8 cellular contexts compared by ENCODE assay signal in the genomic region with DNA sequence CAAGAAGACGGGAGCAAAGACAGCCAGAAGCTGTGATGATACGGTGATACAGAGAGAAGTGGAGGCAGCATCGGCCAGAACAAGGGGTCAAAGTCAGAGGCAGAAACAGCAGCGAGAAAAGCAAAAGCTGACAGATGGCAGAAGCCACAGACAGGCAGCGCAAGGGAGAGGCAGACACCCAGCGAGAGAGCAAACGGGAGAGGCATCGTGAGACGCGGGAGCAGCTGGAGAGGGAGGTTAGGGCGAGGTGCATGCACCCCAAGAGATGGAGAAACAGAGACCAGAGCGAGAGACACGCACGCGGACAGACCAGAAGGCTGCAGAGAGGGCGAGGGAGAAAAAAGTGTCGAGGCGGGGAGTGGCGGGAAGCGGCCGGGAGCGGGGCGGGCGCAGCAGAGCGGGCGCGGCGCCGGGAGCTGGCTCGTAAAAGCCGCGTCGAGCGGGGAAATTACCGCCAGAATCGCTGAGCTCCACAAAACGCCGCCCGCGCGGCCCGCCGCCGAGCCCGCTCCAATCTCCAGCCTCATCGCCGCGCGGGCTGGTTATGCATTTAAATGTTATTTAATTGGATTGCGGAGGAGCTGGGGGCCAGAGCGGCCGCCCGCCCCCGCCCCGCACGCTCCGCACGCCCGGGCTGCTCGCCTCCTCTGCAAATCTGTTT. TPM values are rescaled to one million over a fixed set of nuclear protein-coding genes. Genes with fewer than 3 reads are reported as not detected.
DNase-seq lines count a peak whose midpoint lies in the region; ATAC-seq and TF ChIP-seq lines count a peak whose summit lies in the region.

No MANE protein-coding gene starts in this region.

- no peak overlapping the region for H3K27ac Mint-ChIP-seq in glutamatergic neuron (ENCODE audit: unreplicated experiment)

- no peaks in the 10 kb centered on the region for H3K4me1 Mint-ChIP-seq in activated T-cell treated with anti-CD3 and anti-CD28 coated beads, Interleukin-2, amount 50 U/mL, for 4 hours (ENCODE audit: low read depth)
- peaks cover 8% of the 10 kb centered on the region for H3K4me1 Mint-ChIP-seq in glutamatergic neuron (ENCODE audit: low read depth, unreplicated experiment)

- no peak overlapping the region for H3K9ac ChIP-seq in trophoblast cell (ENCODE audit: low read length)

- no peak overlapping the region for H3K4ac ChIP-seq in trophoblast cell (ENCODE audit: low read depth, low read length)

- no peak for TF ChIP-seq CTCF in GM10266 (IDR thresholded peaks at IDR 0.05; ENCODE audit: control insufficient read depth, insufficient read depth, low read depth, missing control alignments)
- TF ChIP-seq CTCF in glutamatergic neuron (IDR thresholded peaks at IDR 0.05; ENCODE audit: partially characterized antibody, unreplicated experiment) = no peak

- peaks cover 2% of the 10 kb centered on the region for H3K9me3 ChIP-seq in trophoblast cell (ENCODE audit: insufficient read depth, low read depth, low read length)

- H2BK5ac ChIP-seq in trophoblast cell (ENCODE audit: low read depth, low read length, poor library complexity) = no peak overlapping the region

- no peak overlapping the region for H4K12ac ChIP-seq in trophoblast cell (ENCODE audit: low read depth, low read length)

- no peak overlapping the region for H3K23ac ChIP-seq in trophoblast cell (ENCODE audit: low read length)

- peaks cover 3% of the 10 kb centered on the region for H3K36me3 Mint-ChIP-seq in activated T-cell treated with anti-CD3 and anti-CD28 coated beads, Interleukin-2, amount 50 U/mL, for 4 hours (ENCODE audit: insufficient read depth)
- H3K36me3 Mint-ChIP-seq in glutamatergic neuron (ENCODE audit: unreplicated experiment) = no peaks in the 10 kb centered on the region

- peak; percentile 83 to 92 for ATAC-seq in activated T-cell treated with anti-CD3 and anti-CD28 coated beads, Interleukin-2, amount 50 U/mL, for 4 hours
- ATAC-seq in HG02588 (IDR thresholded peaks at IDR 0.05; ENCODE audit: unreplicated experiment) = no peak
- no peak for ATAC-seq in HG02678 (IDR thresholded peaks at IDR 0.05; ENCODE audit: unreplicated experiment)
- ATAC-seq in HG02798 (IDR thresholded peaks at IDR 0.05; ENCODE audit: poor library complexity, unreplicated experiment) = no peak

- H3K79me2 ChIP-seq in trophoblast cell (ENCODE audit: control insufficient read depth, insufficient read depth, low read length, poor library complexity) = no peaks in the 10 kb centered on the region

- no peak overlapping the region for H3K18ac ChIP-seq in trophoblast cell (ENCODE audit: low read length)

- no peak overlapping the region for H2BK120ac ChIP-seq in trophoblast cell (ENCODE audit: insufficient read depth, low read length, poor library complexity)

- DNase-seq in GM10266 (ENCODE audit: extremely low spot score) (peak; percentile 51), NCI-H2107 treated with DMSO at 0.1 percent for 48 hours (lab: John Stamatoyannopoulos, UW; ENCODE audit: unreplicated experiment) (peak; percentile 8), glutamatergic neuron (peak; percentile 69), trophoblast cell (peak; percentile 25 to 61)
- DNase-seq in activated T-cell treated with anti-CD3 and anti-CD28 coated beads, Interleukin-2, amount 50 U/mL, for 4 hours = peak; percentile 12

- no peak overlapping the region for H4K8ac ChIP-seq in trophoblast cell (ENCODE audit: low read depth, low read length)

- no peak overlapping the region for H3K14ac ChIP-seq in trophoblast cell (ENCODE audit: low read length)

- H2BK12ac ChIP-seq in trophoblast cell (ENCODE audit: low read length) = no peak overlapping the region

- no peak overlapping the region for H4K91ac ChIP-seq in trophoblast cell (ENCODE audit: low read depth, low read length)

- no peak overlapping the region for H3K4me3 Mint-ChIP-seq in activated T-cell treated with anti-CD3 and anti-CD28 coated beads, Interleukin-2, amount 50 U/mL, for 4 hours
- H3K4me3 Mint-ChIP-seq in glutamatergic neuron (ENCODE audit: unreplicated experiment) = no peak overlapping the region

- H3K9me3 Mint-ChIP-seq in activated T-cell treated with anti-CD3 and anti-CD28 coated beads, Interleukin-2, amount 50 U/mL, for 4 hours = no peaks in the 10 kb centered on the region
- H3K9me3 Mint-ChIP-seq in glutamatergic neuron (ENCODE audit: unreplicated experiment) = peaks cover 2% of the 10 kb centered on the region

- no peaks in the 10 kb centered on the region for H3K36me3 ChIP-seq in trophoblast cell (ENCODE audit: control insufficient read depth in 1 of 2, insufficient read depth in 2 of 2, low read length in 2 of 2)

- peak overlapping the region; percentile 49 for H3K4me2 ChIP-seq in trophoblast cell (ENCODE audit: low read length)

- WGBS in trophoblast cell (ENCODE audit: extremely low coverage, insufficient coverage, insufficient read length) = no CpG with 5 or more reads among the region's 60 CpGs

- peaks cover 0 to 2% of the 10 kb centered on the region in 2 experiments for H3K4me1 ChIP-seq in trophoblast cell (ENCODE audit: control insufficient read depth in 1 of 2, insufficient read depth in 2 of 2, low read length in 2 of 2)

- no peak overlapping the region for H3K27ac ChIP-seq in trophoblast cell (ENCODE audit: low read depth, low read length)

- no peak overlapping the region for H2AK5ac ChIP-seq in trophoblast cell (ENCODE audit: low read length)

- H3K4me3 ChIP-seq in trophoblast cell (ENCODE audit: low read depth, low read length) = no peak overlapping the region

- H3K27me3 Mint-ChIP-seq in activated T-cell treated with anti-CD3 and anti-CD28 coated beads, Interleukin-2, amount 50 U/mL, for 4 hours (ENCODE audit: low read depth) = peaks cover 2% of the 10 kb centered on the region
- peaks cover 7% of the 10 kb centered on the region for H3K27me3 Mint-ChIP-seq in glutamatergic neuron (ENCODE audit: unreplicated experiment)

- H3K79me1 ChIP-seq in trophoblast cell (ENCODE audit: low read length) = no peaks in the 10 kb centered on the region

- H3K27me3 ChIP-seq in trophoblast cell (ENCODE audit: insufficient read depth, low read length) = peaks cover 40% of the 10 kb centered on the region

- no peak overlapping the region for H2AFZ ChIP-seq in trophoblast cell (ENCODE audit: insufficient read depth, low read length, poor library complexity)

RNA-seq across cellular contexts. Expression of gene SMUG1, which starts 15.6 kb away (rescaled TPM):
- total RNA-seq in activated T-cell treated with anti-CD3 and anti-CD28 coated beads, Interleukin-2, amount 50 U/mL, for 4 hours = 10 to 100 TPM; 14.1 to 19.8 (median 19.2) TPM
- 39.3 TPM for total RNA-seq in glutamatergic neuron (ENCODE audit: unreplicated experiment)
- polyA plus RNA-seq in trophoblast cell (2013) = 19.5 and 20.5 TPM in 2 replicates

Comparison
In these comparisons a context has a peak if more than half of its experiments do, and no peak if none do; other contexts are left out.
1. DNase-seq: peak in every context shown above with its lines; median percentile 69 in glutamatergic neuron; 51 in GM10266; 43 in trophoblast cell; 12 in activated T-cell treated with anti-CD3 and anti-CD28 coated beads, Interleukin-2, amount 50 U/mL, for 4 hours; 8 in NCI-H2107 treated with DMSO at 0.1 percent for 48 hours.
2. ATAC-seq: peak in activated T-cell treated with anti-CD3 and anti-CD28 coated beads, Interleukin-2, amount 50 U/mL, for 4 hours (2 of 2); none in HG02588 (single experiment), HG02678 (single experiment) and HG02798 (single experiment).